Comparison of ENCODE assay signal across 9 cellular contexts in the genomic region with DNA sequence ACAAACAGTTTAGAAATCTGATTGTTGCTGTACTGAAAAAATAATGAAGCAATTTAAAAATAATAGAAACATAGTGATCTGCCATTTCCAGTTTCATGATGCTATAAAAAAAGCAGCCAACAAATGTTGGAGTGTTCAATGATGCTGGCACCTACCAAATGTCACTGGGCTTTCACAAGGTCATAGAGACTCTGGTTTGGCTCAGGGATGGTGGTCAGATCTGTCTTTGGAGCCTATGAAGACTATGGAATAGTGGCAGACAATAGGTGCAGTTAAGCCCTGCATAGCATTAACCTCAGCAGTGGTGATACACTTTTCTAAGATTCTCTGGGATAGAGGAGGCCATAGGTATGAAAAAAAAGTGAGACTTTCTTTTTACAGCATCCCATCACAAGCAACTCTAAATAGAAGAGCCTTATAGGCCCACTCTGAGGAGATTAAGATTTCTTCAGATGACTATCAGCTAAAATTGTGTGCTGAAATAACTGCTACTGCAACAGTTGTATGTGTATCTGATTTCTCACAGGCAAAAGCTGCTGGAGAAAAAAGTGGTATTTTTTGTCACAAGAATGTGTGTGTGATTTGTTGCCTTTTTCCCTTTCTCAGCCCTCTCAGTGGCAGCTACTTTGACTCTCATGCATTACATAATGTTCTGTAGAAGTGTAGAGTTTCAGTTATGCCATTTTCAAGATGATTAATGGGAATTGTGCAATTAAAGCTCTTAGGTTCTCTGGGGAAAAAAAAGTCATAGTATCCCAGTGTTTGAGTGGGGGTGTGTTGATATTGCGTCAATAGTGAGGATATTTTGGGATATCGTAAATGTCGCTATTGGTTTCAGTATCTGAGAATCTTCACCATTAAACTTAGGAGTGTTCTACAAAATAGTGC.
DNase-seq lines count a peak whose midpoint lies in the region; ATAC-seq, FAIRE-seq and TF ChIP-seq lines count a peak whose summit lies in the region.
"Had no signal": no experiment of that assay in that cellular context is flagged by ENCODE, and none has a peak within 500 bp of the region (broad histone marks: within the 10 kb centered on the region; RNA-seq: fewer than 3 reads in every experiment).

No MANE protein-coding gene starts in this region.

- no peak for TF ChIP-seq CTCF in RWPE1 (conservative IDR thresholded peaks at IDR 0.05; ENCODE audit: low read depth)
- TF ChIP-seq CTCF in Caco-2 (IDR thresholded peaks at IDR 0.05; ENCODE audit: insufficient read depth in 1 of 2, low read depth in 1 of 2, low read length in 1 of 2, severe bottlenecking in 1 of 2, unreplicated experiment in 1 of 2): no peak

- FAIRE-seq in small intestine (lab: Jason Lieb, UNC): no peak

- intact Hi-C loops in Caco-2 (cut with micrococcal nuclease; ENCODE audit: unreplicated experiment): no loop called here

- WGBS in small intestine, 3 donors: 74 to 93% (median 85%) methylated on average over 3 of the region's 3 CpGs

- H3K4me3 ChIP-seq in small intestine (ENCODE audit: low read depth in 1 of 2, low read length in 2 of 2) (no peak overlapping the region), Caco-2 (ENCODE audit: low read depth, low read length) (no peak overlapping the region)
- H3K4me3 ChIP-seq: cardiac muscle cell had no signal

- POLR2A ChIA-PET in RWPE1 (lab: Yijun Ruan, JAX; ENCODE audit: low non-redundant PET): no interaction called here
- POLR2A ChIA-PET in Caco-2 (lab: Charles Lee): interaction anchor here (0.7 kb wide), 1 partner anchor 84 kb away, joined by 5 read pairs; no protein-coding TSS in a partner anchor

- no peak overlapping the region for H3K27ac Mint-ChIP-seq in Caco-2 (ENCODE audit: unreplicated experiment)

- H3K4me1 ChIP-seq in small intestine (ENCODE audit: control insufficient read depth in 2 of 2, insufficient read depth in 1 of 2, low read depth in 1 of 2, low read length in 1 of 2): peaks cover 0 to 15% of the 10 kb centered on the region in 2 donors
- H3K4me1 ChIP-seq in Caco-2: peaks cover 19% of the 10 kb centered on the region; the same call in 1 of the 2 replicates

- peak; percentile 96 for DNase-seq in HCEC 1CT
- DNase-seq in RWPE1 (ENCODE audit: low spot score): peak; percentile 67
- peak; percentile 51 for DNase-seq in fibroblast of the conjunctiva (ENCODE audit: low read depth)
- DNase-seq in small intestine: no peak
- no peak for DNase-seq in Caco-2
- no peak for DNase-seq in activated CD4-positive, alpha-beta T cell treated with anti-CD3 and anti-CD28 coated beads, Interleukin-2, amount 50 U/mL, for 4 hours
- DNase-seq in 8988T: no peak

- no peak overlapping the region for H3K27ac ChIP-seq in RWPE1
- H3K27ac ChIP-seq in small intestine (ENCODE audit: low read depth in 1 of 2, low read length in 1 of 2): peak overlapping the region; percentile 11 to 47
- H3K27ac ChIP-seq: cardiac muscle cell had no signal

- H3K4me3 Mint-ChIP-seq in Caco-2 (ENCODE audit: unreplicated experiment): no peak overlapping the region

- CTCF ChIA-PET in RWPE1 (lab: Yijun Ruan, JAX): interaction anchor here (0.6 kb wide), 1 partner anchor 1647 kb away, joined by 5 read pairs; no protein-coding TSS in a partner anchor
- CTCF ChIA-PET in Caco-2 (lab: Charles Lee): interaction anchor here (0.6 kb wide), 1 partner anchor 10 kb away, joined by 3 read pairs; no protein-coding TSS in a partner anchor

- peaks cover 8% of the 10 kb centered on the region for H3K36me3 Mint-ChIP-seq in Caco-2 (ENCODE audit: insufficient read depth, unreplicated experiment)

- H3K27me3 Mint-ChIP-seq in Caco-2 (ENCODE audit: insufficient read depth, unreplicated experiment): no peaks in the 10 kb centered on the region

- H3K27me3 ChIP-seq in small intestine (ENCODE audit: control insufficient read depth in 2 of 2, insufficient read depth in 2 of 2, low read length in 2 of 2): no peaks in the 10 kb centered on the region
- H3K27me3 ChIP-seq in Caco-2 (replicated peaks; ENCODE audit: control insufficient read depth, insufficient read depth, low read length): no peaks in the 10 kb centered on the region
- H3K27me3 ChIP-seq: cardiac muscle cell had no signal

- H3K9me3 Mint-ChIP-seq in Caco-2 (ENCODE audit: unreplicated experiment): no peaks in the 10 kb centered on the region

- no peak for ATAC-seq in GM21447 (IDR thresholded peaks at IDR 0.05; ENCODE audit: unreplicated experiment)

- BruUV-seq in Caco-2 (replicated peaks; lab: Mats Ljungman, UMichigan): no TSS peak

- H3K36me3 ChIP-seq in small intestine (ENCODE audit: control insufficient read depth in 2 of 2, insufficient read depth in 2 of 2, low read length in 2 of 2) (no peaks in the 10 kb centered on the region), Caco-2 (ENCODE audit: control insufficient read depth, insufficient read depth, low read length) (no peaks in the 10 kb centered on the region)
- H3K36me3 ChIP-seq: cardiac muscle cell had no signal

- H3K9me3 ChIP-seq in small intestine (ENCODE audit: control insufficient read depth, low read depth) (no peaks in the 10 kb centered on the region), Caco-2 (no peaks in the 10 kb centered on the region)

- peaks cover 26% of the 10 kb centered on the region for H3K4me1 Mint-ChIP-seq in Caco-2 (ENCODE audit: low read depth, unreplicated experiment)

Comparison
In these comparisons a context has a peak if more than half of its experiments do, and no peak if none do; other contexts are left out.
1. DNase-seq: peak in HCEC 1CT (single experiment), RWPE1 (single experiment) and fibroblast of the conjunctiva (single experiment); none in small intestine (single experiment), Caco-2 (0 of 2), activated CD4-positive, alpha-beta T cell treated with anti-CD3 and anti-CD28 coated beads, Interleukin-2, amount 50 U/mL, for 4 hours (0 of 2) and 8988T (single experiment).